13 cellular contexts compared by ENCODE assay signal in genomic region chr1:12602633-12603024, GRCh38. TPM values are rescaled to one million over a fixed set of nuclear protein-coding genes. Genes with fewer than 3 reads are reported as not detected.
A peak's percentile ranks its signal among the peaks of the same experiment; 100 is the strongest.
DNase-seq lines count a peak whose midpoint lies in the region; ATAC-seq and TF ChIP-seq lines count a peak whose summit lies in the region.
"Had no signal": no experiment of that assay in that cellular context is flagged by ENCODE, and none has a peak within 500 bp of the region (broad histone marks: within the 10 kb centered on the region; RNA-seq: fewer than 3 reads in every experiment).

No MANE protein-coding gene starts in this region.

- no peaks in the 10 kb centered on the region for H3K27me3 ChIP-seq in ascending aorta
- no peaks in the 10 kb centered on the region for H3K27me3 ChIP-seq in liver (ENCODE audit: control insufficient read depth in 4 of 4, insufficient read depth in 4 of 4, low read length in 3 of 4)
- no peaks in the 10 kb centered on the region for H3K27me3 ChIP-seq in tibial artery

- H3K9me3 ChIP-seq in ascending aorta (no peaks in the 10 kb centered on the region), liver (ENCODE audit: control insufficient read depth in 4 of 4, low read length in 3 of 4) (no peaks in the 10 kb centered on the region), tibial artery (no peaks in the 10 kb centered on the region)

- TF ChIP-seq RAD21 in liver (IDR thresholded peaks at IDR 0.05) = no peak

- H3K27ac ChIP-seq in ascending aorta (peak overlapping the region; percentile 65 to 96), liver (ENCODE audit: low read depth in 1 of 2, low read length in 2 of 2) (peak overlapping the region; percentile 94 to 96), tibial artery (peak overlapping the region; percentile 90 to 91)
- H3K27ac ChIP-seq: parathyroid adenoma, SK-N-MC had no signal

- DNase-seq in HFFc6 = no peak
- DNase-seq in ascending aorta (ENCODE audit: low spot score in 2 of 2) = no peak
- no peak for DNase-seq in tibial artery
- no peak for DNase-seq in HK-2 (ENCODE audit: unreplicated experiment)
- no peak for DNase-seq in NCI-H2029 (lab: John Stamatoyannopoulos, UW)
- DNase-seq: activated gamma-delta T cell, NCI-H1092 had no signal

- TF ChIP-seq CTCF in HFFc6 (IDR thresholded peaks at IDR 0.05) (no peak), ascending aorta (IDR thresholded peaks at IDR 0.05) (no peak), liver (IDR thresholded peaks at IDR 0.05; ENCODE audit: low read depth, low read length, missing input control) (no peak), tibial artery (IDR thresholded peaks at IDR 0.05) (no peak)

- peaks cover 6% of the 10 kb centered on the region for H3K36me3 Mint-ChIP-seq in HFFc6 (ENCODE audit: low read depth)

- peak overlapping the region; percentile 62; the same call in 1 of the 2 replicates for H3K27ac Mint-ChIP-seq in HFFc6

- H3K36me3 ChIP-seq in ascending aorta = peaks cover 10 to 12% of the 10 kb centered on the region in 2 donors
- peaks cover 0 to 4% (median 1%) of the 10 kb centered on the region in 4 donors for H3K36me3 ChIP-seq in liver (ENCODE audit: control insufficient read depth in 4 of 4, insufficient read depth in 3 of 4, low read depth in 1 of 4, low read length in 3 of 4)
- H3K36me3 ChIP-seq in tibial artery = peaks cover 0 to 25% (median 0%) of the 10 kb centered on the region in 3 donors

- H3K9me3 Mint-ChIP-seq in HFFc6 = peaks cover 5% of the 10 kb centered on the region

- H3K4me3 ChIP-seq in ascending aorta (peak overlapping the region in 1 of 2 donors; percentile 14), liver (ENCODE audit: low read depth in 1 of 3, low read length in 3 of 3) (no peak overlapping the region), tibial artery (no peak overlapping the region)
- H3K4me3 ChIP-seq: SK-N-MC had no signal

- 65% methylated on average over 6 of the region's 6 CpGs for WGBS in liver

- no peak for ATAC-seq in HG02884 (IDR thresholded peaks at IDR 0.05; ENCODE audit: unreplicated experiment)

- H3K4me3 Mint-ChIP-seq in HFFc6 = no peak overlapping the region

- intact Hi-C loops in ascending aorta (cut with DNase I) = no loop called here
- intact Hi-C loops in tibial artery (cut with DNase I; ENCODE audit: low total_unique reads) = no loop called here

- peaks cover 49% of the 10 kb centered on the region for H3K4me1 Mint-ChIP-seq in HFFc6 (ENCODE audit: low read depth)

- H3K4me1 ChIP-seq in ascending aorta (peaks cover 31 to 56% of the 10 kb centered on the region in 2 donors), liver (ENCODE audit: control insufficient read depth in 4 of 4, insufficient read depth in 4 of 4, low read length in 3 of 4) (peaks cover 36 to 81% (median 77%) of the 10 kb centered on the region in 4 donors), tibial artery (peaks cover 0 to 66% (median 54%) of the 10 kb centered on the region in 4 donors)

- H3K9ac ChIP-seq in liver (ENCODE audit: low read depth in 1 of 2, low read length in 2 of 2) = peak overlapping the region in 1 of 2 donors; percentile 42
- H3K9ac ChIP-seq: parathyroid adenoma had no signal

- H3K27me3 Mint-ChIP-seq in HFFc6 (ENCODE audit: insufficient read depth) = peaks cover 18% of the 10 kb centered on the region

TF ChIP-seq in liver, 16 proteins besides CTCF, POLR2A, EP300 and RAD21:
- TF ChIP-seq MAX (IDR thresholded peaks at IDR 0.05) (no peak), FOXA2 (IDR thresholded peaks at IDR 0.05) (no peak), ATF3 (IDR thresholded peaks at IDR 0.05) (no peak)
- TF ChIP-seq, protein P1, sequence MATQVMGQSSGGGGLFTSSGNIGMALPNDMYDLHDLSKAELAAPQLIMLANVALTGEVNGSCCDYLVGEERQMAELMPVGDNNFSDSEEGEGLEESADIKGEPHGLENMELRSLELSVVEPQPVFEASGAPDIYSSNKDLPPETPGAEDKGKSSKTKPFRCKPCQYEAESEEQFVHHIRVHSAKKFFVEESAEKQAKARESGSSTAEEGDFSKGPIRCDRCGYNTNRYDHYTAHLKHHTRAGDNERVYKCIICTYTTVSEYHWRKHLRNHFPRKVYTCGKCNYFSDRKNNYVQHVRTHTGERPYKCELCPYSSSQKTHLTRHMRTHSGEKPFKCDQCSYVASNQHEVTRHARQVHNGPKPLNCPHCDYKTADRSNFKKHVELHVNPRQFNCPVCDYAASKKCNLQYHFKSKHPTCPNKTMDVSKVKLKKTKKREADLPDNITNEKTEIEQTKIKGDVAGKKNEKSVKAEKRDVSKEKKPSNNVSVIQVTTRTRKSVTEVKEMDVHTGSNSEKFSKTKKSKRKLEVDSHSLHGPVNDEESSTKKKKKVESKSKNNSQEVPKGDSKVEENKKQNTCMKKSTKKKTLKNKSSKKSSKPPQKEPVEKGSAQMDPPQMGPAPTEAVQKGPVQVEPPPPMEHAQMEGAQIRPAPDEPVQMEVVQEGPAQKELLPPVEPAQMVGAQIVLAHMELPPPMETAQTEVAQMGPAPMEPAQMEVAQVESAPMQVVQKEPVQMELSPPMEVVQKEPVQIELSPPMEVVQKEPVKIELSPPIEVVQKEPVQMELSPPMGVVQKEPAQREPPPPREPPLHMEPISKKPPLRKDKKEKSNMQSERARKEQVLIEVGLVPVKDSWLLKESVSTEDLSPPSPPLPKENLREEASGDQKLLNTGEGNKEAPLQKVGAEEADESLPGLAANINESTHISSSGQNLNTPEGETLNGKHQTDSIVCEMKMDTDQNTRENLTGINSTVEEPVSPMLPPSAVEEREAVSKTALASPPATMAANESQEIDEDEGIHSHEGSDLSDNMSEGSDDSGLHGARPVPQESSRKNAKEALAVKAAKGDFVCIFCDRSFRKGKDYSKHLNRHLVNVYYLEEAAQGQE (IDR thresholded peaks at IDR 0.05) = no peak

RNA-seq across cellular contexts. Expression of gene DHRS3, which starts 15.4 kb away (rescaled TPM):
- total RNA-seq in HFFc6 (2021; fragmentation: NEBNext Ultra II Directional; extraction: Animal tissue kit (Norgen Biotek cat#: 25700)) = 10 to 100 TPM in 4 of 6 experiments, 1 to 10 TPM in 2; 6.0 to 29.1 (median 27.1) TPM
- total RNA-seq in ascending aorta (39.4 TPM), liver (100 to 1,000 TPM in 1 of 2 donors, 10 to 100 TPM in 1; 62.6 to 146 TPM)
- 100 to 1,000 TPM; 170 to 185 TPM for polyA plus RNA-seq in liver

RNA-seq across cellular contexts. Expression of gene AADACL4, which starts 41.3 kb away (rescaled TPM):
- not detected for total RNA-seq in HFFc6 (2021; fragmentation: NEBNext Ultra II Directional; extraction: Animal tissue kit (Norgen Biotek cat#: 25700))
- not detected for total RNA-seq in ascending aorta
- not detected for total RNA-seq in liver
- polyA plus RNA-seq in liver = not detected
- total RNA-seq: activated CD8-positive, alpha-beta memory T cell treated with anti-CD3 and anti-CD28 coated beads for 36 hours; mononuclear cell had no signal
